Comparison of ENCODE assay signal across 22 cellular contexts in genomic region chrX:18892881-18893280, GRCh38.
"Had no signal": no experiment of that assay in that cellular context is flagged by ENCODE, and none has a peak within 500 bp of the region (broad histone marks: within the 10 kb centered on the region; RNA-seq: fewer than 3 reads in every experiment).

No MANE protein-coding gene starts in this region.

- H3K27ac ChIP-seq: left lung, lower lobe of right lung, ovary, right atrium auricular region, sigmoid colon, spleen, suprapubic skin, tibial nerve, uterus had no signal

- H3K9me3 ChIP-seq: left lung, lower lobe of right lung, ovary, right atrium auricular region, sigmoid colon, spleen, suprapubic skin, tibial nerve, uterus had no signal

- ATAC-seq: left colon; left lung; lower lobe of right lung; naive thymus-derived CD8-positive, alpha-beta T cell; stimulated activated effector memory CD8-positive, alpha-beta T cell treated with anti-CD3 and anti-CD28 coated beads, Interleukin-12 subunit alpha, Interleukin-12 subunit beta, amount 100 ng/mL, for 72 hours had no signal

- H3K36me3 ChIP-seq: lower lobe of right lung, ovary, right atrium auricular region, sigmoid colon, suprapubic skin, uterus had no signal

- H3K4me1 ChIP-seq: left lung, lower lobe of right lung, uterus had no signal

- H3K4me3 ChIP-seq: left lung, lower lobe of right lung, ovary, right atrium auricular region, sigmoid colon, spleen, suprapubic skin, tibial nerve, uterus had no signal

- DNase-seq: hypothalamus; immature natural killer cell; kidney; left colon; left lung; lower lobe of right lung; mammary epithelial cell; mesenchymal stem cell; naive thymus-derived CD8-positive, alpha-beta T cell; nucleus accumbens; ovary; sigmoid colon; small intestine; spleen; stimulated activated CD4-positive, alpha-beta T cell treated with anti-CD3 and anti-CD28 coated beads, Interleukin-4, amount 100 ng/mL, for 24 hours; stimulated activated naive CD4-positive, alpha-beta T cell; uterus had no signal

- FAIRE-seq: islet of Langerhans, kidney, small intestine had no signal

- H3K27me3 ChIP-seq: left lung, ovary, right atrium auricular region, sigmoid colon, spleen, suprapubic skin, tibial nerve, uterus had no signal
